Comparison of ENCODE assay signal across 7 cellular contexts in genomic region chr2:42126873-42127272, GRCh38. TPM values are rescaled to one million over a fixed set of nuclear protein-coding genes. Genes with fewer than 3 reads are reported as not detected.
DNase-seq lines count a peak whose midpoint lies in the region; ATAC-seq and TF ChIP-seq lines count a peak whose summit lies in the region.
"Not testable (repeated sequence)": the region's sequence is repeated elsewhere in the genome, so short reads cannot be mapped to it uniquely, and the experiment has no call there.

No MANE protein-coding gene starts in this region.

- not testable (repeated sequence) for H3K36me3 Mint-ChIP-seq in IgD-negative memory B cell; activated CD8-positive, alpha-beta memory T cell treated with anti-CD3 and anti-CD28 coated beads, Interleukin-2, amount 10 ng/mL, durations not matched to agents 7 days and 5 days

- TF ChIP-seq CTCF in GM06990 (IDR thresholded peaks at IDR 0.05; ENCODE audit: insufficient read depth, low read length, poor library complexity, severe bottlenecking); breast epithelium (IDR thresholded peaks at IDR 0.05); prostate gland (IDR thresholded peaks at IDR 0.05): not testable (repeated sequence)

- peak overlapping the region; percentile 65 to 82 (median 70) for H3K4me3 Mint-ChIP-seq in IgD-negative memory B cell
- peak overlapping the region; percentile 53 for H3K4me3 Mint-ChIP-seq in activated CD8-positive, alpha-beta memory T cell treated with anti-CD3 and anti-CD28 coated beads, Interleukin-2, amount 10 ng/mL, durations not matched to agents 7 days and 5 days

- not testable (repeated sequence) for H3K27me3 Mint-ChIP-seq in IgD-negative memory B cell; activated CD8-positive, alpha-beta memory T cell treated with anti-CD3 and anti-CD28 coated beads, Interleukin-2, amount 10 ng/mL, durations not matched to agents 7 days and 5 days

- H3K9me3 Mint-ChIP-seq in IgD-negative memory B cell; activated CD8-positive, alpha-beta memory T cell treated with anti-CD3 and anti-CD28 coated beads, Interleukin-2, amount 10 ng/mL, durations not matched to agents 7 days and 5 days (ENCODE audit: low read depth): not testable (repeated sequence)

- not testable (repeated sequence) for DNase-seq in GM06990 (ENCODE audit: extremely low read depth, insufficient read length); SJCRH30; activated CD8-positive, alpha-beta memory T cell treated with anti-CD3 and anti-CD28 coated beads, Interleukin-2, amount 10 ng/mL, durations not matched to agents 7 days and 5 days; breast epithelium (ENCODE audit: low spot score in 2 of 2); left lobe of liver (ENCODE audit: low spot score); prostate gland (ENCODE audit: low spot score)

- H3K4me3 ChIP-seq in GM06990 (replicated peaks; ENCODE audit: low read depth, low read length) (peak overlapping the region; percentile 29; the same call in 1 of the 2 replicates), SJCRH30 (0 out of 2 replicates have a peak overlapping the region, but pooled peaks have one; percentile 2), breast epithelium (peak overlapping the region in 2 of 3 donors; percentile 31 to 34)
- not testable (repeated sequence) for H3K4me3 ChIP-seq in prostate gland

- not testable (repeated sequence) for TF ChIP-seq POLR2A in breast epithelium (IDR thresholded peaks at IDR 0.05); prostate gland (IDR thresholded peaks at IDR 0.05)

- H3K4me1 ChIP-seq in SJCRH30 (peaks cover 71% of the 10 kb centered on the region), breast epithelium (peaks cover 6 to 16% of the 10 kb centered on the region in 2 donors)
- not testable (repeated sequence) for H3K4me1 ChIP-seq in prostate gland (replicated peaks)

- peaks cover 52 to 61% (median 55%) of the 10 kb centered on the region in 3 donors for H3K4me1 Mint-ChIP-seq in IgD-negative memory B cell
- H3K4me1 Mint-ChIP-seq in activated CD8-positive, alpha-beta memory T cell treated with anti-CD3 and anti-CD28 coated beads, Interleukin-2, amount 10 ng/mL, durations not matched to agents 7 days and 5 days, result peaks cover 80% of the 10 kb centered on the region

- intact Hi-C loops in breast epithelium (cut with DNase I; ENCODE audit: low total_unique reads); prostate gland (cut with DNase I): not testable (repeated sequence)

- H3K27ac ChIP-seq in SJCRH30 (peak overlapping the region; percentile 78; the same call in 1 of the 2 replicates), breast epithelium (peak overlapping the region; percentile 64 to 81), prostate gland (peak overlapping the region; percentile 27 to 58)

- not testable (repeated sequence) for H3K36me3 ChIP-seq in GM06990 (ENCODE audit: control insufficient read depth, insufficient read depth, low read length); SJCRH30; breast epithelium; prostate gland

- not testable (repeated sequence) for H3K27me3 ChIP-seq in GM06990 (replicated peaks; ENCODE audit: control insufficient read depth, insufficient read depth, low read length); SJCRH30; breast epithelium; prostate gland (replicated peaks; ENCODE audit: insufficient read depth)

- ATAC-seq in activated CD8-positive, alpha-beta memory T cell treated with anti-CD3 and anti-CD28 coated beads, Interleukin-2, amount 10 ng/mL, durations not matched to agents 7 days and 5 days, result not testable (repeated sequence)
- peak; percentile 57 for ATAC-seq in left lobe of liver

- CTCF ChIA-PET in activated CD8-positive, alpha-beta memory T cell treated with anti-CD3 and anti-CD28 coated beads, Interleukin-2, amount 10 ng/mL, durations not matched to agents 7 days and 5 days (lab: Charles Lee), result interaction anchor here (0.6 to 5.2 kb wide), 6 partner anchors 10 to 113 kb away, joined by 3 to 24 read pairs (median 4); no protein-coding TSS in a partner anchor

- peak overlapping the region; percentile 64 to 87 (median 65) for H3K27ac Mint-ChIP-seq in IgD-negative memory B cell
- peak overlapping the region; percentile 90 for H3K27ac Mint-ChIP-seq in activated CD8-positive, alpha-beta memory T cell treated with anti-CD3 and anti-CD28 coated beads, Interleukin-2, amount 10 ng/mL, durations not matched to agents 7 days and 5 days

- 36% methylated on average over 10 of the region's 10 CpGs for WGBS in prostate gland

- H3K9me3 ChIP-seq in SJCRH30 (replicated peaks); breast epithelium; prostate gland: not testable (repeated sequence)

RNA-seq across cellular contexts. Expression of gene EML4, which starts 42.3 kb away (rescaled TPM):
- polyA plus RNA-seq in IgD-negative memory B cell, result 78.3 TPM
- 117 and 128 TPM in 2 replicates for total RNA-seq in SJCRH30 (2014; rRNA removed; shearing (Covaris generic))
- total RNA-seq in activated CD8-positive, alpha-beta memory T cell treated with anti-CD3 and anti-CD28 coated beads, Interleukin-2, amount 10 ng/mL, durations not matched to agents 7 days and 5 days, result 100 to 1,000 TPM in 1 of 2 experiments, 10 to 100 TPM in 1; 73.4 to 110 TPM
- total RNA-seq in breast epithelium (10 to 100 TPM; 19.4 to 68.5 (median 36.7) TPM), left lobe of liver (30.4 TPM), prostate gland (10 to 100 TPM; 26.3 to 38.2 TPM)
